In the genomic region with DNA sequence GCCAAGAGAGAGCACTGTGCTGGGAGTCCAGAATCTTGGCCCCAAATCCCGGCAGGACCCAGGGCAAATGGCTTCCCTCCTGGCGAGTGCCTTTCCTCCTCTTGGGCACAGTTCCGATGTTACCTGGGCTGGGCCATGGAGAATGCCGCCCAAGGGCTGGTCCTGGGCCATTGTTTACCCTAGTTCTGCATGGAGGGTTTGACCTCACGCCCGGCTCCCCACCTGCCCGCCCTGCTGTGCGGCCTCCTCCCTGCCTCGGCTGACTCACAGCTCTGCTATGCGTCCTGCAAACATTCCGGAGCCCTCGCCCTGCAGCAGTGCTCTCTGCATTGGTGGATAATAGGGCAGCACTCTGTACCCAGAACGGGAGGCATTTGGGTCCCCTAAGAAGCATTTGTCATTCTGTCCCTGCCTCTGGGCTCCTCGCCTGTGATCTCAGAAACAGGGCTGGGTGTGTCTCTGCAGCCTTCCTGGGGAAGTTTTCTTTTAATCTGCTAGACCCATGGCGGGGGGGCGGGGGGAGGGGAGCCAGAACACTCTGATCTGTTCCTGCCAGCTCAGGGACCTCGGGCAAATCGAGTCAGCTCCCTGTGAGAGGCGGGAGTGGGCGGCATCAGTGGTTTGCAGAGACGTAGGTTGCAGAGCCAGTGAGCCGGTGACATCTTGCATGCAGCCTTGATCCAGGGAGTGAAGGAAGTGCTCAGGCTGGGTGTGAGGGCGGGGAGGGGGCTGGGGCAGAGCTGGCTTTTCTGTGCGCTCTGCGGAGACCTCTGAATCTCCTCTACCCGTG, we compare ENCODE assay signal across 8 cellular contexts. TPM values are rescaled to one million over a fixed set of nuclear protein-coding genes. Genes with fewer than 3 reads are reported as not detected.
A peak's percentile ranks its signal among the peaks of the same experiment; 100 is the strongest.
DNase-seq lines count a peak whose midpoint lies in the region; ATAC-seq, FAIRE-seq and TF ChIP-seq lines count a peak whose summit lies in the region.

No MANE protein-coding gene starts in this region.

- 14 to 29% (median 25%) methylated on average over 14 to 26 of the region's 26 CpGs for WGBS in spleen, 5 donors

- DNase-seq in GM18507 (ENCODE audit: extremely low spot score, insufficient read length, low read depth) (peak; percentile 23), SW 1271 (lab: John Stamatoyannopoulos, UW) (peak; percentile 84 to 91), adipocyte (ENCODE audit: low read depth) (peak; percentile 76), hepatic stellate cell (ENCODE audit: low spot score) (peak; percentile 92), spleen (peak; percentile 73), immature natural killer cell (no peak)

- H3K27me3 Mint-ChIP-seq in immature natural killer cell (ENCODE audit: low read depth in 3 of 3): peaks cover 0 to under 1% (median 0%) of the 10 kb centered on the region in 3 donors

- no peak overlapping the region for H3K4me3 Mint-ChIP-seq in immature natural killer cell

- H3K36me3 Mint-ChIP-seq in immature natural killer cell: no peaks in the 10 kb centered on the region

- intact Hi-C loops in spleen (cut with DNase I; ENCODE audit: low total_unique reads): no loop called here

- H3K9me3 ChIP-seq in adipocyte (ENCODE audit: control insufficient read depth, low read length) (peaks cover 13% of the 10 kb centered on the region), spleen (peaks cover 0 to 13% (median 7%) of the 10 kb centered on the region in 8 donors)

- no peak for FAIRE-seq in GM18507 (lab: Jason Lieb, UNC)

- ATAC-seq in HG03442 (IDR thresholded peaks at IDR 0.05; ENCODE audit: unreplicated experiment) (no peak), GM19324 (IDR thresholded peaks at IDR 0.05; ENCODE audit: low FRiP score, unreplicated experiment) (no peak)

- H3K9me3 Mint-ChIP-seq in immature natural killer cell: no peaks in the 10 kb centered on the region

- H3K4me1 ChIP-seq in adipocyte (ENCODE audit: control insufficient read depth, insufficient read depth, low read length) (peaks cover 13% of the 10 kb centered on the region), spleen (peaks cover 9 to 27% (median 21%) of the 10 kb centered on the region in 6 donors)

- no peak for TF ChIP-seq POLR2A in spleen (IDR thresholded peaks at IDR 0.05)

- no peaks in the 10 kb centered on the region for H3K27me3 ChIP-seq in adipocyte (replicated peaks; ENCODE audit: control insufficient read depth, insufficient read depth, low read length)
- H3K27me3 ChIP-seq in spleen (replicated peaks in 1 of 7): peaks cover 0 to 6% (median 0%) of the 10 kb centered on the region in 7 donors

- H3K36me3 ChIP-seq in adipocyte (ENCODE audit: control insufficient read depth, insufficient read depth, low read length, severe bottlenecking) (no peaks in the 10 kb centered on the region), spleen (no peaks in the 10 kb centered on the region)

- no peaks in the 10 kb centered on the region for H3K4me1 Mint-ChIP-seq in immature natural killer cell

- peak overlapping the region in 4 of 8 donors; percentile 36 to 48 (median 45) for H3K27ac ChIP-seq in spleen

- TF ChIP-seq CTCF in spleen (IDR thresholded peaks at IDR 0.05 in 8 of 11, conservative IDR thresholded peaks at IDR 0.05 in 3 of 11): no peak

- no peak overlapping the region for H3K9ac ChIP-seq in adipocyte (ENCODE audit: low read length)

- no peak overlapping the region for H3K27ac Mint-ChIP-seq in immature natural killer cell

- H3K4me3 ChIP-seq in adipocyte (ENCODE audit: low read length) (no peak overlapping the region), spleen (peak overlapping the region in 1 of 8 donors; percentile 32)

RNA-seq across cellular contexts. Expression of a gene that starts 32.9 kb away (rescaled TPM):
- total RNA-seq in spleen: 1 to 10 TPM in 4 of 7 donors, under 1 TPM in 3; 0.44 to 2.0 (median 1.1) TPM
- under 1 TPM; 0.02 to 0.29 (median 0.05) TPM for polyA plus RNA-seq in spleen
- polyA plus RNA-seq in immature natural killer cell: not detected

Comparison
In these comparisons a context has a peak if more than half of its experiments do, and no peak if none do; other contexts are left out.
1. DNase-seq: peak in GM18507 (single experiment), SW 1271 (2 of 2), adipocyte (single experiment), hepatic stellate cell (single experiment) and spleen (single experiment); none in immature natural killer cell (0 of 3).